In the genomic region with DNA sequence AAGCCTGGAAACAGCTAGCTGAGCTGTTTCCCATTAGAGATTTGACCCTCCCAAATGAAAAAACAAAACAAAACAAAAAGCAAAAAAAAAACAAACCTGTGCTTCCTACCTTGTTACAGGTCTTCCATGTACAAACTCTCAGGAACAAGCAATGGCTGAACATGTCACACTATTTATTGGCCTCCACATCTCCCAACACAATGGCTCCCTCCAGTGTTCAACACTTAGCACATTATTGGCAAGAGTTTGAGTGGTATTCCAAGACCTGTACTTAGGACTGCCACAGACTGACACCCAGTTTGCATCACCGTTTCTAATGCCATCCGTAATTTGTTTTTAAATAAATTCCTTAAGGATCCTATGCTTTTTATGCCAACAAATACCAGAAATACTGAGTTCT, we compare ENCODE assay signal across 9 cellular contexts.
DNase-seq lines count a peak whose midpoint lies in the region; ATAC-seq and TF ChIP-seq lines count a peak whose summit lies in the region.
"Had no signal": no experiment of that assay in that cellular context is flagged by ENCODE, and none has a peak within 500 bp of the region (broad histone marks: within the 10 kb centered on the region; RNA-seq: fewer than 3 reads in every experiment).

No MANE protein-coding gene starts in this region.

- H3K9ac ChIP-seq in colonic mucosa (ENCODE audit: low read depth in 2 of 2, low read length in 2 of 2) (no peak overlapping the region), neural progenitor cell (no peak overlapping the region)

- peaks cover 2% of the 10 kb centered on the region for H3K4me1 Mint-ChIP-seq in neural progenitor cell

- H3K4me3 ChIP-seq in colonic mucosa (no peak overlapping the region), neural progenitor cell (no peak overlapping the region)
- H3K4me3 ChIP-seq: upper lobe of left lung had no signal

- TF ChIP-seq CTCF in GM12873 (IDR thresholded peaks at IDR 0.05; ENCODE audit: insufficient read depth, low read depth, low read length, missing control alignments) = peak; percentile 47
- peak; percentile 47 for TF ChIP-seq CTCF in colonic mucosa (IDR thresholded peaks at IDR 0.05)
- peak; percentile 83 for TF ChIP-seq CTCF in neural progenitor cell (IDR thresholded peaks at IDR 0.05)

- H3K27me3 Mint-ChIP-seq in neural progenitor cell (ENCODE audit: insufficient read depth, low read depth) = no peaks in the 10 kb centered on the region

- H3K27me3 ChIP-seq in colonic mucosa = no peaks in the 10 kb centered on the region
- no peaks in the 10 kb centered on the region for H3K27me3 ChIP-seq in neural progenitor cell
- H3K27me3 ChIP-seq: upper lobe of left lung had no signal

- no peak overlapping the region for H3K4me3 Mint-ChIP-seq in neural progenitor cell

- DNase-seq in NCI-H69 (lab: John Stamatoyannopoulos, UW) (peak; percentile 76), colonic mucosa (peak; percentile 33), neural progenitor cell (ENCODE audit: low spot score) (peak; percentile 85), NCI-H187 treated with DMSO at 0.1 percent for 48 hours (lab: John Stamatoyannopoulos, UW) (no peak), middle frontal gyrus (ENCODE audit: extremely low spot score, low spot score) (no peak)
- DNase-seq: upper lobe of left lung had no signal

- H3K9me3 ChIP-seq in colonic mucosa = no peaks in the 10 kb centered on the region
- no peaks in the 10 kb centered on the region for H3K9me3 ChIP-seq in neural progenitor cell (ENCODE audit: low read depth)
- H3K9me3 ChIP-seq: upper lobe of left lung had no signal

- H3K9me3 Mint-ChIP-seq in neural progenitor cell = no peaks in the 10 kb centered on the region

- no peaks in the 10 kb centered on the region for H3K36me3 Mint-ChIP-seq in neural progenitor cell

- H3K36me3 ChIP-seq in colonic mucosa (no peaks in the 10 kb centered on the region), neural progenitor cell (no peaks in the 10 kb centered on the region)
- H3K36me3 ChIP-seq: upper lobe of left lung had no signal

- H3K27ac Mint-ChIP-seq in neural progenitor cell = no peak overlapping the region

- ATAC-seq in HG03108 (IDR thresholded peaks at IDR 0.05; ENCODE audit: unreplicated experiment) (peak; percentile 58), GM19023 (IDR thresholded peaks at IDR 0.05; ENCODE audit: unreplicated experiment) (no peak)

- H4K20me1 ChIP-seq in neural progenitor cell (ENCODE audit: low read depth) = no peaks in the 10 kb centered on the region

- H3K79me2 ChIP-seq in neural progenitor cell (ENCODE audit: low read depth) = no peaks in the 10 kb centered on the region

- no peak overlapping the region for H3K27ac ChIP-seq in colonic mucosa
- no peak overlapping the region for H3K27ac ChIP-seq in neural progenitor cell
- H3K27ac ChIP-seq: upper lobe of left lung had no signal

- H3F3A ChIP-seq in neural progenitor cell (ENCODE audit: low read depth) = no peaks in the 10 kb centered on the region

- intact Hi-C loops in colonic mucosa (cut with DNase I) = loop anchor here (5.0 to 10.0 kb wide), 2 partner anchors 199 to 367 kb away; no protein-coding TSS in a partner anchor

- no peak overlapping the region for H2AFZ ChIP-seq in neural progenitor cell (replicated peaks)

- H3K4me1 ChIP-seq in colonic mucosa = no peaks in the 10 kb centered on the region
- no peaks in the 10 kb centered on the region for H3K4me1 ChIP-seq in neural progenitor cell
- H3K4me1 ChIP-seq: upper lobe of left lung had no signal

- no peak overlapping the region for H3K4me2 ChIP-seq in neural progenitor cell

Comparison
In these comparisons a context has a peak if more than half of its experiments do, and no peak if none do; other contexts are left out.
1. DNase-seq: peak in NCI-H69 (single experiment), colonic mucosa (single experiment) and neural progenitor cell (single experiment); none in NCI-H187 treated with DMSO at 0.1 percent for 48 hours (single experiment) and middle frontal gyrus (single experiment).
2. Peak in every context shown above with its lines, with median percentiles within 50 percentile points of each other: CTCF ChIP-seq.